1 cellular context compared by ENCODE assay signal in genomic region chr16:67111951-67112444, GRCh38.
TF ChIP-seq lines count a peak whose summit lies in the region.

No MANE protein-coding gene starts in this region.

TF ChIP-seq in HepG2, 621 proteins besides CTCF, POLR2A, EP300 and RAD21 (continued from another document):
- no peak for TF ChIP-seq ATF3 (CRISPR knock-in tag; IDR thresholded peaks at IDR 0.05)
- TF ChIP-seq DMTF1 (CRISPR knock-in tag; IDR thresholded peaks at IDR 0.05), result no peak
- TF ChIP-seq TCF7 (IDR thresholded peaks at IDR 0.05; ENCODE audit: low read depth), result no peak
